In the genomic region with DNA sequence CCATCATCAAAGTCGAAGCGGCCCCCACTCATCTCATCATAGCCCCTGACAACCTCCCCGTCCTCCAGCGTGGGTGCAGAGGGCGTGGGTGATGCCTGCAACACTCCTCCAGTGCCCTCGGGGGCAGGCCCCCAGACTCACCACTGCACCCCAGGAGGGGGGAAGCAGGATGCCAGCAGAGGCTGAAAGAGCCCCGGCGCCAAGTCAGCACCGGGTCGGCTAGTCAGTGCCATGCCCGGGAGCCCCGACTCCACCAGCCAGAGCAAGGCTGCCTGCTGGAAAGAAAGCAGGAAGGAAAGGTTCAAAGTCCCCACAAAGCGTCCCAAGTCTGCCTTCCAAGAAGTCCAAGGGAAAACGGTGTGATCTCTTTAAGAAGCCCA, we compare ENCODE assay signal across 10 cellular contexts. TPM values are rescaled to one million over a fixed set of nuclear protein-coding genes. Genes with fewer than 3 reads are reported as not detected.
A peak's percentile ranks its signal among the peaks of the same experiment; 100 is the strongest.
DNase-seq lines count a peak whose midpoint lies in the region; ATAC-seq, FAIRE-seq and TF ChIP-seq lines count a peak whose summit lies in the region.
"Had no signal": no experiment of that assay in that cellular context is flagged by ENCODE, and none has a peak within 500 bp of the region (broad histone marks: within the 10 kb centered on the region; RNA-seq: fewer than 3 reads in every experiment).

No MANE protein-coding gene starts in this region.

- TF ChIP-seq CTCF in CD8-positive, alpha-beta T cell (IDR thresholded peaks at IDR 0.05), result no peak
- TF ChIP-seq CTCF in astrocyte (IDR thresholded peaks at IDR 0.05; ENCODE audit: insufficient read depth, low read depth, low read length), result no peak
- TF ChIP-seq CTCF in retinal pigment epithelial cell (conservative IDR thresholded peaks at IDR 0.05; ENCODE audit: low read depth, low read length), result no peak

- no peaks in the 10 kb centered on the region for H3K36me3 Mint-ChIP-seq in CD8-positive, alpha-beta T cell
- H3K36me3 Mint-ChIP-seq in astrocyte (ENCODE audit: low read depth, unreplicated experiment), result peaks cover 5% of the 10 kb centered on the region
- H3K36me3 Mint-ChIP-seq: activated naive CD4-positive, alpha-beta T cell treated with anti-CD3 and anti-CD28 coated beads, Interleukin-2, amount 50 U/mL, for 24 hours had no signal

- no peaks in the 10 kb centered on the region for H3K9me3 ChIP-seq in CD8-positive, alpha-beta T cell (ENCODE audit: low read length)
- H3K9me3 ChIP-seq in astrocyte (ENCODE audit: insufficient read depth, low read depth, low read length) (no peaks in the 10 kb centered on the region), iPS-15b (ENCODE audit: control insufficient read depth, insufficient read depth, low read length) (no peaks in the 10 kb centered on the region)
- H3K9me3 ChIP-seq: neutrophil had no signal

- H2AFZ ChIP-seq in astrocyte (ENCODE audit: low read depth, low read length), result peak overlapping the region; percentile 74

- peak overlapping the region; percentile 29 for H3K4me3 ChIP-seq in CD8-positive, alpha-beta T cell (ENCODE audit: low read depth, low read length)
- H3K4me3 ChIP-seq in astrocyte (ENCODE audit: insufficient read depth, low read depth, low read length) (peak overlapping the region; percentile 47), iPS-15b (ENCODE audit: low read depth, low read length) (peak overlapping the region; percentile 62), retinal pigment epithelial cell (ENCODE audit: low read length) (peak overlapping the region; percentile 55)

- H4K20me1 ChIP-seq in astrocyte (ENCODE audit: insufficient read depth, low read length), result no peaks in the 10 kb centered on the region

- H3K4me1 Mint-ChIP-seq in CD8-positive, alpha-beta T cell (ENCODE audit: low read depth), result peaks cover 9% of the 10 kb centered on the region
- peaks cover 40% of the 10 kb centered on the region for H3K4me1 Mint-ChIP-seq in astrocyte (ENCODE audit: low read depth, unreplicated experiment)

- H3K9ac ChIP-seq in astrocyte (ENCODE audit: low read length), result peak overlapping the region; percentile 74
- H3K9ac ChIP-seq in iPS-15b (ENCODE audit: low read depth, low read length), result peak overlapping the region; percentile 38

- no peak overlapping the region for H3K4me3 Mint-ChIP-seq in CD8-positive, alpha-beta T cell
- peak overlapping the region; percentile 80 for H3K4me3 Mint-ChIP-seq in astrocyte (ENCODE audit: unreplicated experiment)
- H3K4me3 Mint-ChIP-seq: activated naive CD4-positive, alpha-beta T cell treated with anti-CD3 and anti-CD28 coated beads, Interleukin-2, amount 50 U/mL, for 24 hours had no signal

- peaks cover 16% of the 10 kb centered on the region for H3K4me1 ChIP-seq in CD8-positive, alpha-beta T cell (ENCODE audit: insufficient read depth, low read length)
- H3K4me1 ChIP-seq in astrocyte (ENCODE audit: insufficient read depth, low read length) (peaks cover 18% of the 10 kb centered on the region), iPS-15b (ENCODE audit: control insufficient read depth, insufficient read depth, low read length) (no peaks in the 10 kb centered on the region)

- H3K36me3 ChIP-seq in CD8-positive, alpha-beta T cell (ENCODE audit: insufficient read depth, low read length), result no peaks in the 10 kb centered on the region
- H3K36me3 ChIP-seq in astrocyte (ENCODE audit: insufficient read depth, low read length) (no peaks in the 10 kb centered on the region), iPS-15b (ENCODE audit: control insufficient read depth, insufficient read depth, low read length) (no peaks in the 10 kb centered on the region)
- H3K36me3 ChIP-seq: neutrophil had no signal

- no peak overlapping the region for H3K27ac ChIP-seq in CD8-positive, alpha-beta T cell (ENCODE audit: low read depth, low read length)
- H3K27ac ChIP-seq in astrocyte (ENCODE audit: low read depth, low read length), result peak overlapping the region; percentile 10
- H3K27ac ChIP-seq: neutrophil had no signal

- intact Hi-C loops in CD8-positive, alpha-beta T cell (cut with DNase I, micrococcal nuclease), result no loop called here

- H3K27me3 Mint-ChIP-seq in CD8-positive, alpha-beta T cell (ENCODE audit: low read depth), result peaks cover 50% of the 10 kb centered on the region
- H3K27me3 Mint-ChIP-seq in astrocyte (ENCODE audit: low read depth, unreplicated experiment), result no peaks in the 10 kb centered on the region

- H3K9me3 Mint-ChIP-seq in CD8-positive, alpha-beta T cell, result no peaks in the 10 kb centered on the region
- H3K9me3 Mint-ChIP-seq in astrocyte (ENCODE audit: unreplicated experiment), result no peaks in the 10 kb centered on the region
- H3K9me3 Mint-ChIP-seq: activated naive CD4-positive, alpha-beta T cell treated with anti-CD3 and anti-CD28 coated beads, Interleukin-2, amount 50 U/mL, for 24 hours had no signal

- peaks cover 23% of the 10 kb centered on the region for H3K27me3 ChIP-seq in CD8-positive, alpha-beta T cell (ENCODE audit: insufficient read depth, low read length)
- no peaks in the 10 kb centered on the region for H3K27me3 ChIP-seq in astrocyte (ENCODE audit: insufficient read depth, low read length)
- no peaks in the 10 kb centered on the region for H3K27me3 ChIP-seq in iPS-15b (ENCODE audit: control insufficient read depth, insufficient read depth, low read length)

- H3K27ac Mint-ChIP-seq in CD8-positive, alpha-beta T cell, result no peak overlapping the region
- H3K27ac Mint-ChIP-seq in astrocyte (ENCODE audit: unreplicated experiment), result peak overlapping the region; percentile 50
- H3K27ac Mint-ChIP-seq: activated naive CD4-positive, alpha-beta T cell treated with anti-CD3 and anti-CD28 coated beads, Interleukin-2, amount 50 U/mL, for 24 hours had no signal

- DNase-seq in CD8-positive, alpha-beta T cell, result no peak
- DNase-seq in astrocyte (ENCODE audit: low read depth) (no peak), retinal pigment epithelial cell (ENCODE audit: low read depth) (no peak), nucleus accumbens (lab: John Stamatoyannopoulos, UW) (no peak), NCI-H1048 (lab: John Stamatoyannopoulos, UW) (no peak)
- DNase-seq in activated naive CD4-positive, alpha-beta T cell treated with anti-CD3 and anti-CD28 coated beads, Interleukin-2, amount 50 U/mL, for 16 hours, result no peak

- H3K79me2 ChIP-seq in astrocyte (ENCODE audit: insufficient read depth, low read length), result peaks cover 4% of the 10 kb centered on the region

- no peak for ATAC-seq in CD8-positive, alpha-beta T cell
- no peak for ATAC-seq in HG03159 (IDR thresholded peaks at IDR 0.05; ENCODE audit: unreplicated experiment)

- CTCF ChIA-PET in CD8-positive, alpha-beta T cell (lab: Charles Lee), result interaction anchor here (4.9 kb wide), 1 partner anchor 70 kb away, joined by 87 read pairs; no protein-coding TSS in a partner anchor

- POLR2A ChIA-PET in CD8-positive, alpha-beta T cell (lab: Charles Lee), result no interaction called here

- FAIRE-seq in astrocyte (lab: Jason Lieb, UNC), result no peak

- H3K4me2 ChIP-seq in astrocyte (ENCODE audit: low read length), result peak overlapping the region; percentile 96

RNA-seq across cellular contexts. Expression of gene JPH2, which starts 0.3 kb away (rescaled TPM):
- total RNA-seq in CD8-positive, alpha-beta T cell, result not detected
- 18.1 and 18.5 TPM in 2 replicates for total RNA-seq in astrocyte

RNA-seq across cellular contexts. Expression of gene OSER1, which starts 23.9 kb away (rescaled TPM):
- total RNA-seq in CD8-positive, alpha-beta T cell, result 100 to 1,000 TPM; 201 to 204 TPM
- 28.9 and 30.9 TPM in 2 replicates for total RNA-seq in astrocyte

Comparison
In these comparisons a context has a peak if more than half of its experiments do, and no peak if none do; other contexts are left out.
1. RNA of gene JPH2, which starts 0.3 kb away (total RNA-seq): 18.1 to 18.5 TPM in astrocyte; not detected in CD8-positive, alpha-beta T cell; every median in the first group is over 10 times any median in the second.
2. Peak in every context shown above with its lines, with median percentiles within 50 percentile points of each other: H3K4me3 ChIP-seq.